Comparison of ENCODE assay signal across 25 cellular contexts in the genomic region with DNA sequence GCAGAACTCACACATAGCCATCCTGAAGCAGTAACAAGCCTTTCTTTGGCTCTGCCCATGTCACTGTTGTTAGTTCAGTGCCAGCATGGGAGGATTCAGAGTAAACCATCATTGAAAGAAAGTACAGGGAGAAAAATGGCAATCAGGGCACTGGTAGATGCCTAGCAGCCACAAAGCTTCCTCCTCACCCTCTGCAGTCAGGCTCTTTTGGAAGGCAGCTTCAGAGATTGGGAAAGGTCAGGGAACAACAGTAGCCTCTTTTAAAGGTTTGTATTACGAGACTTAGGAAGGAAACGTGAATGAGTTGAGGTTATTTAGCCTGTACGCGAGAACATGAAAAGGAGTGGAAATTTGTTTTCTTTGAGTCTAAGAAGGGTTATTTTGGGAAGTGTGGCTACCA. TPM values are rescaled to one million over a fixed set of nuclear protein-coding genes. Genes with fewer than 3 reads are reported as not detected.
DNase-seq lines count a peak whose midpoint lies in the region; ATAC-seq, FAIRE-seq and TF ChIP-seq lines count a peak whose summit lies in the region.
"Had no signal": no experiment of that assay in that cellular context is flagged by ENCODE, and none has a peak within 500 bp of the region (broad histone marks: within the 10 kb centered on the region; RNA-seq: fewer than 3 reads in every experiment).

No MANE protein-coding gene starts in this region.

- H3K4me3 ChIP-seq in CD4-positive, alpha-beta memory T cell (ENCODE audit: low read length in 2 of 2), result no peak overlapping the region
- no peak overlapping the region for H3K4me3 ChIP-seq in gastroesophageal sphincter
- peak overlapping the region; percentile 7 for H3K4me3 ChIP-seq in osteoblast (ENCODE audit: insufficient read depth, low read length)
- H3K4me3 ChIP-seq: HAP-1, hepatocyte, ovary, SJSA1, testis had no signal

- H3K36me3 Mint-ChIP-seq in CD4-positive, alpha-beta memory T cell, result peaks cover 5 to 6% of the 10 kb centered on the region in 2 donors
- no peaks in the 10 kb centered on the region for H3K36me3 Mint-ChIP-seq in T-helper 17 cell (ENCODE audit: low read depth)
- H3K36me3 Mint-ChIP-seq in effector memory CD8-positive, alpha-beta T cell (ENCODE audit: insufficient read depth), result peaks cover 2% of the 10 kb centered on the region

- H3K4me1 Mint-ChIP-seq in CD4-positive, alpha-beta memory T cell, result peaks cover 12 to 14% (median 14%) of the 10 kb centered on the region in 4 donors
- peaks cover 16% of the 10 kb centered on the region for H3K4me1 Mint-ChIP-seq in T-helper 17 cell
- H3K4me1 Mint-ChIP-seq in effector memory CD8-positive, alpha-beta T cell (ENCODE audit: low read depth in 2 of 2), result peaks cover 10 to 23% of the 10 kb centered on the region in 2 donors

- H2AFZ ChIP-seq in osteoblast (ENCODE audit: low read length), result no peak overlapping the region
- H2AFZ ChIP-seq: hepatocyte had no signal

- POLR2A ChIA-PET in CD4-positive, alpha-beta memory T cell (lab: Charles Lee; ENCODE audit: partially characterized antibody), result no interaction called here

- H3K9me3 Mint-ChIP-seq in CD4-positive, alpha-beta memory T cell, result no peaks in the 10 kb centered on the region
- H3K9me3 Mint-ChIP-seq in effector memory CD8-positive, alpha-beta T cell, result no peaks in the 10 kb centered on the region
- H3K9me3 Mint-ChIP-seq: dendritic cell treated with granulocyte-macrophage colony-stimulating factor and Interleukin-4, amounts not matched to agents 40 ng/mL and 50 ng/mL, for 4 days had no signal

- intact Hi-C loops in CD4-positive, alpha-beta memory T cell (cut with micrococcal nuclease), result no loop called here

- H3K27me3 Mint-ChIP-seq in CD4-positive, alpha-beta memory T cell, result no peaks in the 10 kb centered on the region
- H3K27me3 Mint-ChIP-seq in T-helper 17 cell, result no peaks in the 10 kb centered on the region
- H3K27me3 Mint-ChIP-seq in effector memory CD8-positive, alpha-beta T cell, result no peaks in the 10 kb centered on the region
- H3K27me3 Mint-ChIP-seq: dendritic cell treated with granulocyte-macrophage colony-stimulating factor and Interleukin-4, amounts not matched to agents 40 ng/mL and 50 ng/mL, for 4 days had no signal

- no peaks in the 10 kb centered on the region for H4K20me1 ChIP-seq in osteoblast (ENCODE audit: insufficient read depth, low read length)

- no peaks in the 10 kb centered on the region for H3K27me3 ChIP-seq in CD4-positive, alpha-beta memory T cell (ENCODE audit: insufficient read depth, low read length)
- H3K27me3 ChIP-seq in gastroesophageal sphincter (no peaks in the 10 kb centered on the region), osteoblast (ENCODE audit: insufficient read depth, low read length) (no peaks in the 10 kb centered on the region)
- H3K27me3 ChIP-seq: hepatocyte, ovary, SJSA1, testis had no signal

- no peak for TF ChIP-seq CTCF in gastroesophageal sphincter (IDR thresholded peaks at IDR 0.05)
- TF ChIP-seq CTCF in osteoblast (IDR thresholded peaks at IDR 0.05; ENCODE audit: extremely low read depth, low read depth, low read length), result no peak

- no peaks in the 10 kb centered on the region for H3K36me3 ChIP-seq in CD4-positive, alpha-beta memory T cell (ENCODE audit: insufficient read depth, low read length)
- H3K36me3 ChIP-seq in gastroesophageal sphincter (peaks cover 0 to 5% of the 10 kb centered on the region in 2 donors), osteoblast (ENCODE audit: insufficient read depth, low read length) (no peaks in the 10 kb centered on the region)
- H3K36me3 ChIP-seq: HAP-1, ovary had no signal

- peak overlapping the region in 4 of 7 donors; percentile 9 to 76 (median 44) for H3K27ac Mint-ChIP-seq in CD4-positive, alpha-beta memory T cell
- H3K27ac Mint-ChIP-seq in T-helper 17 cell, result peak overlapping the region; percentile 6
- H3K27ac Mint-ChIP-seq in effector memory CD8-positive, alpha-beta T cell, result no peak overlapping the region
- H3K27ac Mint-ChIP-seq: dendritic cell treated with granulocyte-macrophage colony-stimulating factor and Interleukin-4, amounts not matched to agents 40 ng/mL and 50 ng/mL, for 4 days had no signal

- ATAC-seq in T-helper 17 cell (no peak), gastroesophageal sphincter (peak; percentile 53), HG03469 (IDR thresholded peaks at IDR 0.05; ENCODE audit: unreplicated experiment) (no peak)
- ATAC-seq in effector memory CD8-positive, alpha-beta T cell (replicated peaks), result no peak

- H3K27ac ChIP-seq in CD4-positive, alpha-beta memory T cell (ENCODE audit: low read depth, low read length), result no peak overlapping the region
- H3K27ac ChIP-seq in gastroesophageal sphincter (peak overlapping the region in 3 of 4 donors; percentile 30 to 62 (median 48)), osteoblast (ENCODE audit: low read depth, low read length) (peak overlapping the region; percentile 41)
- H3K27ac ChIP-seq: epithelial cell of prostate, hepatocyte, ovary, SJSA1, testis had no signal

- H3K4me2 ChIP-seq in osteoblast (ENCODE audit: insufficient read depth, low read length), result peak overlapping the region; percentile 38
- H3K4me2 ChIP-seq: hepatocyte had no signal

- peaks cover 13% of the 10 kb centered on the region for H3K79me2 ChIP-seq in osteoblast (ENCODE audit: insufficient read depth, low read length)
- H3K79me2 ChIP-seq: hepatocyte had no signal

- no peaks in the 10 kb centered on the region for H3K9me3 ChIP-seq in CD4-positive, alpha-beta memory T cell (ENCODE audit: control insufficient read depth in 1 of 2, low read length in 2 of 2)
- H3K9me3 ChIP-seq in T-helper 17 cell (ENCODE audit: control insufficient read depth, low read length, poor library complexity, severe bottlenecking) (no peaks in the 10 kb centered on the region), gastroesophageal sphincter (no peaks in the 10 kb centered on the region), osteoblast (ENCODE audit: low read depth, low read length) (no peaks in the 10 kb centered on the region)
- H3K9me3 ChIP-seq: Caco-2, HAP-1, ovary, testis had no signal

- no peak for FAIRE-seq in GM12892 (lab: Jason Lieb, UNC)
- FAIRE-seq: GM19239 had no signal

- WGBS in gastroesophageal sphincter (ENCODE audit: low coverage in 1 of 2), 2 donors, result 42 to 51% methylated on average over 4 of the region's 4 CpGs

- TF ChIP-seq POLR2A in gastroesophageal sphincter (IDR thresholded peaks at IDR 0.05), result no peak
- TF ChIP-seq POLR2A in GM12892 (IDR thresholded peaks at IDR 0.05; ENCODE audit: low read depth, low read length), result no peak

- no peak for DNase-seq in CD4-positive, alpha-beta memory T cell
- DNase-seq in T-helper 17 cell (no peak), osteoblast (ENCODE audit: insufficient read length, low spot score, missing footprints) (no peak), GM12892 (ENCODE audit: insufficient read length) (no peak), NCI-H2107 (lab: John Stamatoyannopoulos, UW) (no peak)
- no peak for DNase-seq in effector memory CD8-positive, alpha-beta T cell
- DNase-seq: activated CD4-positive, CD25-positive, alpha-beta regulatory T cell treated with anti-CD3 and anti-CD28 coated beads, Interleukin-2, amount 50 U/mL, for 72 hours; activated gamma-delta T cell; anterior cingulate cortex; Caco-2; EL; NCI-H1694; NCI-H524; ovary; stimulated activated CD4-positive, alpha-beta T cell treated with anti-CD3 and anti-CD28 coated beads, Interleukin-2, amount 100 ng/mL, for 48 hours; T-helper 9 cell; testis had no signal

- CTCF ChIA-PET in CD4-positive, alpha-beta memory T cell (lab: Charles Lee; ENCODE audit: partially characterized antibody), result no interaction called here

- no peak overlapping the region for H3K4me3 Mint-ChIP-seq in CD4-positive, alpha-beta memory T cell
- peak overlapping the region; percentile 41 for H3K4me3 Mint-ChIP-seq in T-helper 17 cell
- H3K4me3 Mint-ChIP-seq in effector memory CD8-positive, alpha-beta T cell, result no peak overlapping the region
- H3K4me3 Mint-ChIP-seq: dendritic cell treated with granulocyte-macrophage colony-stimulating factor and Interleukin-4, amounts not matched to agents 40 ng/mL and 50 ng/mL, for 4 days had no signal

- no peaks in the 10 kb centered on the region for H3K4me1 ChIP-seq in CD4-positive, alpha-beta memory T cell (ENCODE audit: insufficient read depth, low read length)
- H3K4me1 ChIP-seq in gastroesophageal sphincter (peaks cover 0 to 36% (median 6%) of the 10 kb centered on the region in 3 donors), osteoblast (ENCODE audit: insufficient read depth, low read length) (peaks cover 16% of the 10 kb centered on the region)
- H3K4me1 ChIP-seq: Caco-2, HAP-1, SJSA1 had no signal

- TF ChIP-seq EP300 in gastroesophageal sphincter (IDR thresholded peaks at IDR 0.05), result no peak

RNA-seq across cellular contexts. Expression of a gene that starts 15.9 kb away (rescaled TPM):
- total RNA-seq in CD4-positive, alpha-beta memory T cell, result 100 to 1,000 TPM in 1 of 2 experiments, 10 to 100 TPM in 1; 97.5 to 106 TPM
- 10 to 100 TPM; 26.3 to 31.5 TPM for polyA plus RNA-seq in CD4-positive, alpha-beta memory T cell
- total RNA-seq in T-helper 17 cell (10 to 100 TPM; 50.0 to 60.8 TPM), gastroesophageal sphincter (10 to 100 TPM; 21.3 to 46.9 (median 40.1) TPM), osteoblast (19.9 and 22.7 TPM in 2 replicates)
- polyA plus RNA-seq in GM12892 (2012; ENCODE audit: missing spikeins), result 21.7 TPM

RNA-seq across cellular contexts. Expression of a gene that starts 22.2 kb away (rescaled TPM):
- total RNA-seq in CD4-positive, alpha-beta memory T cell, result 100 to 1,000 TPM; 231 to 236 TPM
- polyA plus RNA-seq in CD4-positive, alpha-beta memory T cell, result 100 to 1,000 TPM in 1 of 2 donors, 10 to 100 TPM in 1; 77.3 to 171 TPM
- total RNA-seq in T-helper 17 cell, result 100 to 1,000 TPM; 193 to 206 TPM
- 1 to 10 TPM in 3 of 4 donors, under 1 TPM in 1; 0.78 to 4.6 (median 4.3) TPM for total RNA-seq in gastroesophageal sphincter
- total RNA-seq in osteoblast, result 0.29 and 0.72 TPM in 2 replicates
- polyA plus RNA-seq in GM12892 (2012; ENCODE audit: missing spikeins), result 24.1 TPM

Comparison
In these comparisons a context has a peak if more than half of its experiments do, and no peak if none do; other contexts are left out.
1. H3K27ac Mint-ChIP-seq: peak in CD4-positive, alpha-beta memory T cell (4 of 7) and T-helper 17 cell (single experiment); none in effector memory CD8-positive, alpha-beta T cell (0 of 2).
2. RNA of a gene that starts 22.2 kb away (total RNA-seq): 231 to 236 TPM in CD4-positive, alpha-beta memory T cell and 193 to 206 TPM in T-helper 17 cell; 0.78 to 4.6 TPM in gastroesophageal sphincter and 0.29 to 0.72 TPM in osteoblast; every median in the first group is over 10 times any median in the second.